Comparison of ENCODE assay signal across 31 cellular contexts in genomic region chr17:61372436-61372835, GRCh38. TPM values are rescaled to one million over a fixed set of nuclear protein-coding genes. Genes with fewer than 3 reads are reported as not detected.
"Had no signal": no experiment of that assay in that cellular context is flagged by ENCODE, and none has a peak within 500 bp of the region (broad histone marks: within the 10 kb centered on the region; RNA-seq: fewer than 3 reads in every experiment).

No MANE protein-coding gene starts in this region.

- H3K9me3 ChIP-seq: esophagus squamous epithelium, gastroesophageal sphincter had no signal

- H3K27me3 Mint-ChIP-seq: activated CD4-positive, alpha-beta memory T cell treated with anti-CD3 and anti-CD28 coated beads for 36 hours; activated CD4-positive, alpha-beta T cell treated with anti-CD3 and anti-CD28 coated beads for 36 hours; activated CD4-positive, alpha-beta T cell treated with anti-CD3 and anti-CD28 coated beads, Interleukin-2, amount 10 ng/mL, durations not matched to agents 24 days and 14 days; activated CD8-positive, alpha-beta memory T cell treated with anti-CD3 and anti-CD28 coated beads, Interleukin-2, amount 10 ng/mL, durations not matched to agents 7 days and 5 days; activated naive CD4-positive, alpha-beta T cell treated with anti-CD3 and anti-CD28 coated beads, Interleukin-2, amount 10 ng/mL, durations not matched to agents 7 days and 5 days; activated naive CD8-positive, alpha-beta T cell treated with anti-CD3 and anti-CD28 coated beads, Interleukin-2, amount 10 ng/mL, durations not matched to agents 7 days and 5 days; activated T-cell treated with anti-CD3 and anti-CD28 coated beads, Interleukin-2, amount 50 U/mL, for 24 hours; effector memory CD8-positive, alpha-beta T cell had no signal

- ATAC-seq: activated CD4-positive, alpha-beta T cell treated with anti-CD3 and anti-CD28 coated beads for 36 hours; activated CD8-positive, alpha-beta memory T cell treated with anti-CD3 and anti-CD28 coated beads, Interleukin-2, amount 10 ng/mL, durations not matched to agents 7 days and 5 days; activated CD8-positive, alpha-beta T cell treated with anti-CD3 and anti-CD28 coated beads, Interleukin-2, amount 10 ng/mL, durations not matched to agents 7 days and 5 days; activated naive CD4-positive, alpha-beta T cell treated with anti-CD3 and anti-CD28 coated beads, Interleukin-2, amount 50 U/mL, for 72 hours; activated T-cell treated with anti-CD3 and anti-CD28 coated beads, Interleukin-2, amount 50 U/mL, for 72 hours; effector memory CD8-positive, alpha-beta T cell; gastroesophageal sphincter had no signal

- H3K36me3 Mint-ChIP-seq: activated CD4-positive, alpha-beta memory T cell treated with anti-CD3 and anti-CD28 coated beads for 36 hours; activated CD8-positive, alpha-beta memory T cell treated with anti-CD3 and anti-CD28 coated beads, Interleukin-2, amount 10 ng/mL, durations not matched to agents 7 days and 5 days; activated naive CD4-positive, alpha-beta T cell treated with anti-CD3 and anti-CD28 coated beads, Interleukin-2, amount 10 ng/mL, durations not matched to agents 7 days and 5 days; activated naive CD4-positive, alpha-beta T cell treated with anti-CD3 and anti-CD28 coated beads, Interleukin-2, amount 50 U/mL, for 72 hours; activated naive CD8-positive, alpha-beta T cell treated with anti-CD3 and anti-CD28 coated beads, Interleukin-2, amount 10 ng/mL, durations not matched to agents 7 days and 5 days had no signal

- H3K27ac ChIP-seq: epithelial cell of prostate, esophagus squamous epithelium, gastroesophageal sphincter had no signal

- H3K27ac Mint-ChIP-seq: activated CD4-positive, alpha-beta memory T cell treated with anti-CD3 and anti-CD28 coated beads for 36 hours; activated CD4-positive, alpha-beta T cell treated with anti-CD3 and anti-CD28 coated beads for 36 hours; activated CD4-positive, alpha-beta T cell treated with anti-CD3 and anti-CD28 coated beads, Interleukin-2, amount 10 ng/mL, durations not matched to agents 24 days and 14 days; activated CD8-positive, alpha-beta memory T cell treated with anti-CD3 and anti-CD28 coated beads, Interleukin-2, amount 10 ng/mL, durations not matched to agents 7 days and 5 days; activated CD8-positive, alpha-beta T cell treated with anti-CD3 and anti-CD28 coated beads, Interleukin-2, amount 10 ng/mL, durations not matched to agents 7 days and 5 days; activated naive CD4-positive, alpha-beta T cell treated with anti-CD3 and anti-CD28 coated beads, Interleukin-2, amount 10 ng/mL, durations not matched to agents 7 days and 5 days; activated naive CD8-positive, alpha-beta T cell treated with anti-CD3 and anti-CD28 coated beads, Interleukin-2, amount 10 ng/mL, durations not matched to agents 7 days and 5 days; activated T-cell treated with anti-CD3 and anti-CD28 coated beads, Interleukin-2, amount 50 U/mL, for 24 hours; activated T-cell treated with anti-CD3 and anti-CD28 coated beads, Interleukin-2, amount 50 U/mL, for 72 hours; effector memory CD8-positive, alpha-beta T cell had no signal

- H3K4me1 Mint-ChIP-seq: activated CD4-positive, alpha-beta T cell treated with anti-CD3 and anti-CD28 coated beads for 36 hours; activated CD4-positive, alpha-beta T cell treated with anti-CD3 and anti-CD28 coated beads, Interleukin-2, amount 10 ng/mL, durations not matched to agents 24 days and 14 days; activated CD8-positive, alpha-beta memory T cell treated with anti-CD3 and anti-CD28 coated beads, Interleukin-2, amount 10 ng/mL, durations not matched to agents 7 days and 5 days; activated naive CD4-positive, alpha-beta T cell treated with anti-CD3 and anti-CD28 coated beads, Interleukin-2, amount 10 ng/mL, durations not matched to agents 7 days and 5 days had no signal

- H3K9me3 Mint-ChIP-seq: activated CD4-positive, alpha-beta memory T cell treated with anti-CD3 and anti-CD28 coated beads for 36 hours; activated CD4-positive, alpha-beta T cell treated with anti-CD3 and anti-CD28 coated beads, Interleukin-2, amount 10 ng/mL, durations not matched to agents 24 days and 14 days; activated naive CD4-positive, alpha-beta T cell treated with anti-CD3 and anti-CD28 coated beads, Interleukin-2, amount 10 ng/mL, durations not matched to agents 7 days and 5 days; activated naive CD4-positive, alpha-beta T cell treated with anti-CD3 and anti-CD28 coated beads, Interleukin-2, amount 50 U/mL, for 72 hours; activated naive CD8-positive, alpha-beta T cell treated with anti-CD3 and anti-CD28 coated beads, Interleukin-2, amount 10 ng/mL, durations not matched to agents 7 days and 5 days; activated T-cell treated with anti-CD3 and anti-CD28 coated beads, Interleukin-2, amount 50 U/mL, for 24 hours; activated T-cell treated with anti-CD3 and anti-CD28 coated beads, Interleukin-2, amount 50 U/mL, for 72 hours; effector memory CD8-positive, alpha-beta T cell had no signal

- H3K4me3 ChIP-seq: esophagus squamous epithelium, gastroesophageal sphincter had no signal

- H3K4me1 ChIP-seq: esophagus squamous epithelium had no signal

- DNase-seq: activated CD4-positive, alpha-beta memory T cell treated with anti-CD3 and anti-CD28 coated beads for 36 hours; activated CD4-positive, alpha-beta T cell treated with anti-CD3 and anti-CD28 coated beads for 36 hours; activated CD4-positive, alpha-beta T cell treated with anti-CD3 and anti-CD28 coated beads, Interleukin-2, amount 10 ng/mL, durations not matched to agents 24 days and 14 days; activated CD4-positive, CD25-positive, alpha-beta regulatory T cell; activated CD4-positive, CD25-positive, alpha-beta regulatory T cell treated with anti-CD3 and anti-CD28 coated beads, Interleukin-2, amount 50 U/mL, for 72 hours; activated CD8-positive, alpha-beta memory T cell treated with anti-CD3 and anti-CD28 coated beads, Interleukin-2, amount 10 ng/mL, durations not matched to agents 7 days and 5 days; activated CD8-positive, alpha-beta memory T cell treated with anti-CD3 and anti-CD28 coated beads, Interleukin-2, amount 50 U/mL, for 48 hours; activated CD8-positive, alpha-beta T cell treated with anti-CD3 and anti-CD28 coated beads, Interleukin-2, amount 10 ng/mL, durations not matched to agents 7 days and 5 days; activated gamma-delta T cell; activated naive CD4-positive, alpha-beta T cell; activated naive CD4-positive, alpha-beta T cell treated with anti-CD3 and anti-CD28 coated beads, Interleukin-2, amount 10 ng/mL, durations not matched to agents 7 days and 5 days; activated naive CD8-positive, alpha-beta T cell treated with anti-CD3 and anti-CD28 coated beads, Interleukin-2, amount 10 ng/mL, durations not matched to agents 7 days and 5 days; activated T-cell treated with anti-CD3 and anti-CD28 coated beads for 4 hours; activated T-cell treated with anti-CD3 and anti-CD28 coated beads, Interleukin-2, amount 50 U/mL, for 24 hours; activated T-cell treated with anti-CD3 and anti-CD28 coated beads, Interleukin-2, amount 50 U/mL, for 72 hours; amniotic stem cell; anterior cingulate cortex; caudate nucleus; cortex of kidney; dermis blood vessel endothelial cell; effector CD4-positive, alpha-beta T cell; effector memory CD8-positive, alpha-beta T cell; esophagus squamous epithelium; foreskin melanocyte; T-helper 1 cell; T-helper 2 cell had no signal

- H3K27me3 ChIP-seq: esophagus squamous epithelium, gastroesophageal sphincter had no signal

- H3K4me3 Mint-ChIP-seq: activated CD4-positive, alpha-beta memory T cell treated with anti-CD3 and anti-CD28 coated beads for 36 hours; activated CD4-positive, alpha-beta T cell treated with anti-CD3 and anti-CD28 coated beads for 36 hours; activated CD4-positive, alpha-beta T cell treated with anti-CD3 and anti-CD28 coated beads, Interleukin-2, amount 10 ng/mL, durations not matched to agents 24 days and 14 days; activated CD8-positive, alpha-beta memory T cell treated with anti-CD3 and anti-CD28 coated beads, Interleukin-2, amount 10 ng/mL, durations not matched to agents 7 days and 5 days; activated CD8-positive, alpha-beta T cell treated with anti-CD3 and anti-CD28 coated beads, Interleukin-2, amount 10 ng/mL, durations not matched to agents 7 days and 5 days; activated naive CD4-positive, alpha-beta T cell treated with anti-CD3 and anti-CD28 coated beads, Interleukin-2, amount 10 ng/mL, durations not matched to agents 7 days and 5 days; activated naive CD8-positive, alpha-beta T cell treated with anti-CD3 and anti-CD28 coated beads, Interleukin-2, amount 10 ng/mL, durations not matched to agents 7 days and 5 days; activated T-cell treated with anti-CD3 and anti-CD28 coated beads, Interleukin-2, amount 50 U/mL, for 24 hours; activated T-cell treated with anti-CD3 and anti-CD28 coated beads, Interleukin-2, amount 50 U/mL, for 72 hours; effector memory CD8-positive, alpha-beta T cell had no signal

RNA-seq across cellular contexts. Expression of gene TBX2, which starts 27.2 kb away (rescaled TPM):
- total RNA-seq: activated CD4-positive, alpha-beta T cell treated with anti-CD3 and anti-CD28 coated beads for 36 hours; activated CD4-positive, alpha-beta T cell treated with anti-CD3 and anti-CD28 coated beads, Interleukin-2, amount 10 ng/mL, durations not matched to agents 24 days and 14 days; activated CD8-positive, alpha-beta memory T cell treated with anti-CD3 and anti-CD28 coated beads for 36 hours; activated CD8-positive, alpha-beta memory T cell treated with anti-CD3 and anti-CD28 coated beads, Interleukin-2, amount 10 ng/mL, durations not matched to agents 7 days and 5 days; activated CD8-positive, alpha-beta T cell treated with anti-CD3 and anti-CD28 coated beads, Interleukin-2, amount 10 ng/mL, durations not matched to agents 7 days and 5 days; activated naive CD4-positive, alpha-beta T cell treated with anti-CD3 and anti-CD28 coated beads, Interleukin-2, amount 50 U/mL, for 72 hours; activated naive CD8-positive, alpha-beta T cell treated with anti-CD3 and anti-CD28 coated beads, Interleukin-2, amount 10 ng/mL, durations not matched to agents 7 days and 5 days; endothelial cell of umbilical vein had no signal
- polyA plus RNA-seq: endothelial cell of umbilical vein had no signal
